In genomic region chr3:138376663-138377062, GRCh38 we compare ENCODE assay signal across 26 cellular contexts. TPM values are rescaled to one million over a fixed set of nuclear protein-coding genes. Genes with fewer than 3 reads are reported as not detected.
"Had no signal": no experiment of that assay in that cellular context is flagged by ENCODE, and none has a peak within 500 bp of the region (broad histone marks: within the 10 kb centered on the region; RNA-seq: fewer than 3 reads in every experiment).

No MANE protein-coding gene starts in this region.

- H3K36me3 ChIP-seq: brain microvascular endothelial cell had no signal

- H3K27me3 Mint-ChIP-seq: activated CD4-positive, alpha-beta memory T cell treated with anti-CD3 and anti-CD28 coated beads for 36 hours had no signal

- H3K9me3 Mint-ChIP-seq: activated CD4-positive, alpha-beta memory T cell treated with anti-CD3 and anti-CD28 coated beads for 36 hours; activated CD4-positive, alpha-beta T cell treated with anti-CD3 and anti-CD28 coated beads, Interleukin-2, amount 10 ng/mL, durations not matched to agents 7 days and 5 days; activated naive CD4-positive, alpha-beta T cell treated with anti-CD3 and anti-CD28 coated beads, Interleukin-2, amount 50 U/mL, for 72 hours; activated naive CD8-positive, alpha-beta T cell treated with anti-CD3 and anti-CD28 coated beads, Interleukin-2, amount 50 U/mL, for 24 hours; activated T-cell treated with anti-CD3 and anti-CD28 coated beads, Interleukin-2, amount 50 U/mL, for 4 hours; T-cell had no signal

- H3K4me3 Mint-ChIP-seq: activated CD4-positive, alpha-beta memory T cell treated with anti-CD3 and anti-CD28 coated beads for 36 hours; activated CD4-positive, alpha-beta T cell treated with anti-CD3 and anti-CD28 coated beads, Interleukin-2, amount 10 ng/mL, durations not matched to agents 7 days and 5 days; activated naive CD8-positive, alpha-beta T cell treated with anti-CD3 and anti-CD28 coated beads, Interleukin-2, amount 50 U/mL, for 24 hours; activated T-cell treated with anti-CD3 and anti-CD28 coated beads, Interleukin-2, amount 50 U/mL, for 4 hours; T-cell had no signal

- H3K27ac ChIP-seq: brain microvascular endothelial cell, VCaP had no signal

- H3K27ac Mint-ChIP-seq: activated CD4-positive, alpha-beta memory T cell treated with anti-CD3 and anti-CD28 coated beads for 36 hours; activated CD4-positive, alpha-beta T cell treated with anti-CD3 and anti-CD28 coated beads, Interleukin-2, amount 10 ng/mL, durations not matched to agents 7 days and 5 days; activated naive CD4-positive, alpha-beta T cell treated with anti-CD3 and anti-CD28 coated beads, Interleukin-2, amount 50 U/mL, for 72 hours; activated naive CD8-positive, alpha-beta T cell treated with anti-CD3 and anti-CD28 coated beads, Interleukin-2, amount 50 U/mL, for 24 hours; T-cell had no signal

- DNase-seq: activated CD4-positive, alpha-beta memory T cell treated with anti-CD3 and anti-CD28 coated beads for 36 hours; activated CD4-positive, alpha-beta T cell treated with anti-CD3 and anti-CD28 coated beads, Interleukin-2, amount 10 ng/mL, durations not matched to agents 7 days and 5 days; activated CD4-positive, CD25-positive, alpha-beta regulatory T cell; activated CD8-positive, alpha-beta memory T cell treated with anti-CD3 and anti-CD28 coated beads for 24 hours; activated naive CD4-positive, alpha-beta T cell treated with Interleukin-2 at 50 U/mL for 16 hours; activated naive CD8-positive, alpha-beta T cell treated with anti-CD3 and anti-CD28 coated beads, Interleukin-2, amount 50 U/mL, for 24 hours; activated T-cell treated with anti-CD3 and anti-CD28 coated beads, Interleukin-2, amount 50 U/mL, for 4 hours; amygdala; brain microvascular endothelial cell; MM.1S; NCI-H1105; NCI-H1436; NCI-H1694 treated with DMSO at 0.1 percent for 48 hours; NCI-H2029 treated with DMSO at 0.1 percent for 48 hours; NCI-H345; NCI-H510A; NCI-H526 treated with DMSO at 0.1 percent for 48 hours; NCI-H82; OCI-M1; RPMI8226; SHP77; T-cell; T-helper 2 cell; T1000 had no signal

- H3K36me3 Mint-ChIP-seq: activated CD4-positive, alpha-beta memory T cell treated with anti-CD3 and anti-CD28 coated beads for 36 hours; activated naive CD4-positive, alpha-beta T cell treated with anti-CD3 and anti-CD28 coated beads, Interleukin-2, amount 50 U/mL, for 72 hours; T-cell had no signal

- H3K4me1 Mint-ChIP-seq: activated CD4-positive, alpha-beta T cell treated with anti-CD3 and anti-CD28 coated beads, Interleukin-2, amount 10 ng/mL, durations not matched to agents 7 days and 5 days; T-cell had no signal

- H3K27me3 ChIP-seq: brain microvascular endothelial cell had no signal

RNA-seq across cellular contexts. Expression of gene MRAS, which starts 28.3 kb away (rescaled TPM):
- total RNA-seq: activated CD4-positive, alpha-beta T cell treated with anti-CD3 and anti-CD28 coated beads, Interleukin-2, amount 10 ng/mL, durations not matched to agents 7 days and 5 days had no signal

RNA-seq across cellular contexts. Expression of gene NME9, which starts 47.0 kb away (rescaled TPM):
- total RNA-seq: activated CD4-positive, alpha-beta T cell treated with anti-CD3 and anti-CD28 coated beads, Interleukin-2, amount 10 ng/mL, durations not matched to agents 7 days and 5 days; activated T-cell treated with anti-CD3 and anti-CD28 coated beads, Interleukin-2, amount 50 U/mL, for 4 hours had no signal
